Comparison of ENCODE assay signal across 15 cellular contexts in the genomic region with DNA sequence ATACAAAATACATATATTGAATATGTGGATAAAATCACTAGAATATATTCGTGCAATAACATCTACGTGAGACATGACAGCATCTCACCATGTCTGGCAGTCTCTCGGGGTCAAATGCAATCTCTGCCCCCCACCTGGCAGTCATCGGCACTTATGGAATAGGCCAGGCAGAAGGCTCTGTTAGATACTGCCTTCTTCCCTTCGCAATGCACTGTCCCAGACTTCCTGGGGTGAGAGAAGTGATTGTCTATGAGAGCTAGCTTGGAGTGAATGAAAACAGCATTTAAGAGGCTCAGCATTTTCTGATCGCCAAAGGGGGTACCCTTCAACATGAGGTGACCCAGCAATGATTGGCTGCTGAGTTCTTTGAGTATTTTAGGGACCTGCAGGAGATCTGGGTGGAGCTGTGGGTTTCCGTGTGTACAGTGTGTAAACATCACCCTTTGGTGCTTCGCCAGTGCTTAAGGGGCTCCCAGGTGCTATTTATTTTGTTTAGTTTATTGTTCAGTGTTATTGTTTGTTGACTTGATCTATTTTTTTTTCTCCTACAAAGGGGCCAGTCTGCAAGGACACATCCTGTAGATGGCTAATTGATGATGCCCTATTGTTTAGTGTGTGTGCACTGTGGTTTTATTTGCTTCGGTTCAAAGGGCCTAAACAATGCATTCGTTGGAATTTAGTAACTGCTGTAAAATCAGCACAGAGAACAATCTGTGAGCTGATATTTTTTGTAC. TPM values are rescaled to one million over a fixed set of nuclear protein-coding genes. Genes with fewer than 3 reads are reported as not detected.
A peak's percentile ranks its signal among the peaks of the same experiment; 100 is the strongest.
DNase-seq lines count a peak whose midpoint lies in the region; ATAC-seq, FAIRE-seq and TF ChIP-seq lines count a peak whose summit lies in the region.
"Had no signal": no experiment of that assay in that cellular context is flagged by ENCODE, and none has a peak within 500 bp of the region (broad histone marks: within the 10 kb centered on the region; RNA-seq: fewer than 3 reads in every experiment).

No MANE protein-coding gene starts in this region.

- ATAC-seq in gastrocnemius medialis: peak in 1 of 2 donors; percentile 33
- ATAC-seq: activated CD8-positive, alpha-beta memory T cell treated with anti-CD3 and anti-CD28 coated beads, Interleukin-2, amount 10 ng/mL, durations not matched to agents 7 days and 5 days had no signal

- TF ChIP-seq CTCF in gastrocnemius medialis (IDR thresholded peaks at IDR 0.05 in 4 of 5, conservative IDR thresholded peaks at IDR 0.05 in 1 of 5): no peak

- peak; percentile 50 for FAIRE-seq in endometrium (lab: Jason Lieb, UNC)

- DNase-seq in NCI-H1105 (lab: John Stamatoyannopoulos, UW) (peak; percentile 41), NCI-H510A treated with DMSO at 0.1 percent for 48 hours (lab: John Stamatoyannopoulos, UW) (peak; percentile 90), gastrocnemius medialis (no peak), posterior cingulate gyrus (no peak), OCI-M1 (lab: John Stamatoyannopoulos, UW) (no peak), KG1 (lab: John Stamatoyannopoulos, UW) (no peak)
- DNase-seq in activated CD4-positive, alpha-beta T cell treated with anti-CD3 and anti-CD28 coated beads for 1 hour: no peak
- DNase-seq: activated CD8-positive, alpha-beta memory T cell treated with anti-CD3 and anti-CD28 coated beads, Interleukin-2, amount 10 ng/mL, durations not matched to agents 7 days and 5 days; activated naive CD8-positive, alpha-beta T cell treated with anti-CD3 and anti-CD28 coated beads for 36 hours; CD8-positive, alpha-beta memory T cell; immature natural killer cell; MV-4-11; T1000; thyroid gland had no signal

- in situ Hi-C loops in gastrocnemius medialis (cut with MboI; ENCODE audit: low sequenced_read_pairs in 4 of 4): no loop called here

- peak overlapping the region in 3 of 4 donors; percentile 46 to 78 (median 49) for H3K27ac ChIP-seq in gastrocnemius medialis

- no peaks in the 10 kb centered on the region for H3K27me3 ChIP-seq in gastrocnemius medialis
- H3K27me3 ChIP-seq: thyroid gland had no signal

- intact Hi-C loops in gastrocnemius medialis (cut with DNase I; ENCODE audit: low total_unique reads) (no loop called here), posterior cingulate gyrus (cut with DNase I) (no loop called here)

- no peak for TF ChIP-seq POLR2A in gastrocnemius medialis (IDR thresholded peaks at IDR 0.05)

- no peaks in the 10 kb centered on the region for H3K9me3 ChIP-seq in gastrocnemius medialis
- H3K9me3 ChIP-seq: thyroid gland had no signal

- peaks cover 0 to 2% of the 10 kb centered on the region in 2 donors for H3K4me1 ChIP-seq in gastrocnemius medialis
- H3K4me1 ChIP-seq: thyroid gland had no signal

- no peaks in the 10 kb centered on the region for H3K36me3 ChIP-seq in gastrocnemius medialis
- H3K36me3 ChIP-seq: thyroid gland had no signal

- no peak overlapping the region for H3K4me3 ChIP-seq in gastrocnemius medialis
- H3K4me3 ChIP-seq: thyroid gland had no signal

RNA-seq across cellular contexts. Expression of a gene that starts 10.2 kb away (rescaled TPM):
- total RNA-seq in gastrocnemius medialis: 1 to 10 TPM; 4.6 to 7.0 (median 5.1) TPM
- total RNA-seq: activated CD8-positive, alpha-beta memory T cell treated with anti-CD3 and anti-CD28 coated beads, Interleukin-2, amount 10 ng/mL, durations not matched to agents 7 days and 5 days; activated naive CD8-positive, alpha-beta T cell treated with anti-CD3 and anti-CD28 coated beads for 36 hours; CD8-positive, alpha-beta memory T cell had no signal

Comparison
In these comparisons a context has a peak if more than half of its experiments do, and no peak if none do; other contexts are left out.
1. DNase-seq: peak in NCI-H1105 (single experiment) and NCI-H510A treated with DMSO at 0.1 percent for 48 hours (single experiment); none in gastrocnemius medialis (0 of 2), posterior cingulate gyrus (0 of 10), OCI-M1 (single experiment), KG1 (single experiment) and activated CD4-positive, alpha-beta T cell treated with anti-CD3 and anti-CD28 coated beads for 1 hour (single experiment).